ENCODE assay signal across 18 cellular contexts in genomic region chr3:139506792-139507191, GRCh38. TPM values are rescaled to one million over a fixed set of nuclear protein-coding genes. Genes with fewer than 3 reads are reported as not detected.
DNase-seq lines count a peak whose midpoint lies in the region; ATAC-seq and FAIRE-seq lines count a peak whose summit lies in the region.
"Had no signal": no experiment of that assay in that cellular context is flagged by ENCODE, and none has a peak within 500 bp of the region (broad histone marks: within the 10 kb centered on the region; RNA-seq: fewer than 3 reads in every experiment).

No MANE protein-coding gene starts in this region.

- intact Hi-C loops in dendritic cell treated with granulocyte-macrophage colony-stimulating factor and Interleukin-4, amounts not matched to agents 40 ng/mL and 50 ng/mL, for 4 days (cut with micrococcal nuclease), result no loop called here

- peaks cover 29% of the 10 kb centered on the region for H3K4me1 Mint-ChIP-seq in dendritic cell treated with granulocyte-macrophage colony-stimulating factor and Interleukin-4, amounts not matched to agents 40 ng/mL and 50 ng/mL, for 4 days (ENCODE audit: low read depth)
- H3K4me1 Mint-ChIP-seq: stimulated activated naive B cell treated with anti-CD40 and anti-IgM and Interleukin-4, amounts not matched to agents 10 μg/mL and 1 μg/mL and 100 μg/mL, for 72 hours had no signal

- DNase-seq in Ammon's horn (ENCODE audit: low spot score) (peak; percentile 71), HT1080 (ENCODE audit: low read depth) (peak; percentile 23), medulla oblongata (ENCODE audit: extremely low spot score) (peak; percentile 70), kidney tubule cell (ENCODE audit: low spot score) (no peak), dermis blood vessel endothelial cell (no peak), GM19239 (ENCODE audit: insufficient read length, low spot score) (no peak)
- DNase-seq: activated CD4-positive, alpha-beta T cell treated with anti-CD3 and anti-CD28 coated beads, Interleukin-2, amount 50 U/mL, for 48 hours; cerebellar nuclear complex; erythroblast; HCEC 1CT; Karpas-422; NCI-H2081; stimulated activated naive B cell treated with anti-CD40 and anti-IgM and Interleukin-4, amounts not matched to agents 10 μg/mL and 1 μg/mL and 100 μg/mL, for 72 hours; uterus had no signal

- no peaks in the 10 kb centered on the region for H3K9me3 Mint-ChIP-seq in dendritic cell treated with granulocyte-macrophage colony-stimulating factor and Interleukin-4, amounts not matched to agents 40 ng/mL and 50 ng/mL, for 4 days
- H3K9me3 Mint-ChIP-seq: stimulated activated naive B cell treated with anti-CD40 and anti-IgM and Interleukin-4, amounts not matched to agents 10 μg/mL and 1 μg/mL and 100 μg/mL, for 72 hours had no signal

- H3K27ac Mint-ChIP-seq in dendritic cell treated with granulocyte-macrophage colony-stimulating factor and Interleukin-4, amounts not matched to agents 40 ng/mL and 50 ng/mL, for 4 days, result peak overlapping the region; percentile 57
- H3K27ac Mint-ChIP-seq: stimulated activated naive B cell treated with anti-CD40 and anti-IgM and Interleukin-4, amounts not matched to agents 10 μg/mL and 1 μg/mL and 100 μg/mL, for 72 hours had no signal

- no peak for FAIRE-seq in GM19239 (lab: Jason Lieb, UNC)

- H3K36me3 Mint-ChIP-seq in dendritic cell treated with granulocyte-macrophage colony-stimulating factor and Interleukin-4, amounts not matched to agents 40 ng/mL and 50 ng/mL, for 4 days (ENCODE audit: low read depth), result no peaks in the 10 kb centered on the region
- H3K36me3 Mint-ChIP-seq: stimulated activated naive B cell treated with anti-CD40 and anti-IgM and Interleukin-4, amounts not matched to agents 10 μg/mL and 1 μg/mL and 100 μg/mL, for 72 hours had no signal

- no peak overlapping the region for H3K4me3 Mint-ChIP-seq in dendritic cell treated with granulocyte-macrophage colony-stimulating factor and Interleukin-4, amounts not matched to agents 40 ng/mL and 50 ng/mL, for 4 days
- H3K4me3 Mint-ChIP-seq: stimulated activated naive B cell treated with anti-CD40 and anti-IgM and Interleukin-4, amounts not matched to agents 10 μg/mL and 1 μg/mL and 100 μg/mL, for 72 hours had no signal

- H3K27me3 Mint-ChIP-seq in dendritic cell treated with granulocyte-macrophage colony-stimulating factor and Interleukin-4, amounts not matched to agents 40 ng/mL and 50 ng/mL, for 4 days, result peaks cover 3% of the 10 kb centered on the region
- H3K27me3 Mint-ChIP-seq: stimulated activated naive B cell treated with anti-CD40 and anti-IgM and Interleukin-4, amounts not matched to agents 10 μg/mL and 1 μg/mL and 100 μg/mL, for 72 hours had no signal

- ATAC-seq in GM21723 (IDR thresholded peaks at IDR 0.05; ENCODE audit: unreplicated experiment), result no peak
- ATAC-seq: stimulated activated naive B cell treated with anti-CD40 and anti-IgM and Interleukin-4, amounts not matched to agents 10 μg/mL and 1 μg/mL and 100 μg/mL, for 72 hours had no signal

RNA-seq across cellular contexts. Expression of gene RBP2, which starts 30.5 kb away (rescaled TPM):
- not detected in 2 replicates for total RNA-seq in HT1080 (2014; rRNA removed; shearing (Covaris generic))
- polyA plus RNA-seq in HT1080 (2015; cell fraction: cytosol; rRNA removed), result not detected in 2 replicates
- not detected in 2 replicates for polyA plus RNA-seq in HT1080 (2015; cell fraction: nucleus; rRNA removed)
- not detected in 2 replicates for total RNA-seq in dermis blood vessel endothelial cell
- total RNA-seq: lower leg skin, uterus had no signal
- polyA plus RNA-seq: neural cell had no signal

RNA-seq across cellular contexts. Expression of gene RBP1, which starts 32.8 kb away (rescaled TPM):
- total RNA-seq in HT1080 (2014; rRNA removed; shearing (Covaris generic)), result not detected in 2 replicates
- not detected in 2 replicates for polyA plus RNA-seq in HT1080 (2015; cell fraction: cytosol; rRNA removed)
- not detected in 2 replicates for polyA plus RNA-seq in HT1080 (2015; cell fraction: nucleus; rRNA removed)
- 58.5 and 65.9 TPM in 2 replicates for total RNA-seq in dermis blood vessel endothelial cell

Comparison
In these comparisons a context has a peak if more than half of its experiments do, and no peak if none do; other contexts are left out.
1. DNase-seq: peak in Ammon's horn (single experiment), HT1080 (single experiment) and medulla oblongata (single experiment); none in kidney tubule cell (single experiment), dermis blood vessel endothelial cell (single experiment) and GM19239 (single experiment).
2. RNA of gene RBP1, which starts 32.8 kb away (total RNA-seq): 58.5 to 65.9 TPM in dermis blood vessel endothelial cell; not detected in HT1080; every median in the first group is over 10 times any median in the second.